Comparison of ENCODE assay signal across 12 cellular contexts in genomic region chr11:72742522-72743320, GRCh38. TPM values are rescaled to one million over a fixed set of nuclear protein-coding genes. Genes with fewer than 3 reads are reported as not detected.
A peak's percentile ranks its signal among the peaks of the same experiment; 100 is the strongest.
DNase-seq lines count a peak whose midpoint lies in the region; ATAC-seq and TF ChIP-seq lines count a peak whose summit lies in the region.
"Had no signal": no experiment of that assay in that cellular context is flagged by ENCODE, and none has a peak within 500 bp of the region (broad histone marks: within the 10 kb centered on the region; RNA-seq: fewer than 3 reads in every experiment).

No MANE protein-coding gene starts in this region.

- peaks cover 24% of the 10 kb centered on the region for H3K36me3 Mint-ChIP-seq in dendritic cell treated with granulocyte-macrophage colony-stimulating factor and Interleukin-4, amounts not matched to agents 40 ng/mL and 50 ng/mL, for 4 days (ENCODE audit: low read depth)

- peaks cover 90% of the 10 kb centered on the region for H3K4me1 Mint-ChIP-seq in dendritic cell treated with granulocyte-macrophage colony-stimulating factor and Interleukin-4, amounts not matched to agents 40 ng/mL and 50 ng/mL, for 4 days (ENCODE audit: low read depth)

- no peak overlapping the region for H3K4me3 Mint-ChIP-seq in dendritic cell treated with granulocyte-macrophage colony-stimulating factor and Interleukin-4, amounts not matched to agents 40 ng/mL and 50 ng/mL, for 4 days

- ATAC-seq in HG03565 (IDR thresholded peaks at IDR 0.05; ENCODE audit: unreplicated experiment), result no peak

- H3K79me2 ChIP-seq in DOHH2 (ENCODE audit: control insufficient read depth, low read length), result peaks cover 40% of the 10 kb centered on the region
- H3K79me2 ChIP-seq in PC-9 (ENCODE audit: low read depth), result peaks cover 75% of the 10 kb centered on the region
- H3K79me2 ChIP-seq in osteoblast (ENCODE audit: insufficient read depth, low read length), result peaks cover 76% of the 10 kb centered on the region

- H3K36me3 ChIP-seq in DOHH2 (ENCODE audit: control insufficient read depth, low read length) (no peaks in the 10 kb centered on the region), PC-9 (ENCODE audit: low read depth) (no peaks in the 10 kb centered on the region), osteoblast (ENCODE audit: insufficient read depth, low read length) (no peaks in the 10 kb centered on the region)
- H3K36me3 ChIP-seq: right atrium auricular region had no signal

- no peaks in the 10 kb centered on the region for H3K9me3 Mint-ChIP-seq in dendritic cell treated with granulocyte-macrophage colony-stimulating factor and Interleukin-4, amounts not matched to agents 40 ng/mL and 50 ng/mL, for 4 days

- intact Hi-C loops in PC-9 (cut with micrococcal nuclease; ENCODE audit: unreplicated experiment), result no loop called here
- intact Hi-C loops in dendritic cell treated with granulocyte-macrophage colony-stimulating factor and Interleukin-4, amounts not matched to agents 40 ng/mL and 50 ng/mL, for 4 days (cut with micrococcal nuclease), result no loop called here

- H3K27me3 Mint-ChIP-seq in dendritic cell treated with granulocyte-macrophage colony-stimulating factor and Interleukin-4, amounts not matched to agents 40 ng/mL and 50 ng/mL, for 4 days, result no peaks in the 10 kb centered on the region

- H3K4me2 ChIP-seq in DOHH2 (ENCODE audit: low read length), result peak overlapping the region; percentile 76; the same call in 1 of the 2 replicates
- peak overlapping the region; percentile 62 for H3K4me2 ChIP-seq in PC-9
- H3K4me2 ChIP-seq in osteoblast (ENCODE audit: insufficient read depth, low read length), result no peak overlapping the region

- H3K4me1 ChIP-seq in DOHH2 (ENCODE audit: control insufficient read depth, low read length) (peaks cover 80% of the 10 kb centered on the region), PC-9 (replicated peaks; ENCODE audit: insufficient read depth) (peaks cover 59% of the 10 kb centered on the region), osteoblast (ENCODE audit: insufficient read depth, low read length) (peaks cover 33% of the 10 kb centered on the region)

- H3K27ac ChIP-seq in DOHH2 (ENCODE audit: low read depth, low read length) (0 out of 2 replicates have a peak overlapping the region, but pooled peaks have one; percentile 13), PC-9 (peak overlapping the region; percentile 76), osteoblast (ENCODE audit: low read depth, low read length) (no peak overlapping the region)

- CTCF ChIA-PET in PC-9 (lab: Charles Lee), result interaction anchor here (0.6 to 0.9 kb wide), 2 partner anchors 17 to 1414 kb away, joined by 9 to 10 read pairs; no protein-coding TSS in a partner anchor

- peaks cover 29% of the 10 kb centered on the region for H3F3A ChIP-seq in DOHH2 (ENCODE audit: control insufficient read depth, insufficient read depth)
- H3F3A ChIP-seq in PC-9 (ENCODE audit: insufficient read depth, low read depth), result peaks cover 36% of the 10 kb centered on the region; the same call in 1 of the 2 replicates

- no peak overlapping the region for H3K4me3 ChIP-seq in DOHH2 (ENCODE audit: low read length)
- H3K4me3 ChIP-seq in PC-9, result no peak overlapping the region
- H3K4me3 ChIP-seq in osteoblast (ENCODE audit: insufficient read depth, low read length), result no peak overlapping the region
- H3K4me3 ChIP-seq: mucosa of descending colon, right atrium auricular region had no signal

- peaks cover 4% of the 10 kb centered on the region for H4K20me1 ChIP-seq in DOHH2 (ENCODE audit: control insufficient read depth, insufficient read depth, low read depth, low read length)
- no peaks in the 10 kb centered on the region; the same call in 1 of the 2 replicates for H4K20me1 ChIP-seq in PC-9 (ENCODE audit: insufficient read depth)
- peaks cover 4% of the 10 kb centered on the region for H4K20me1 ChIP-seq in osteoblast (ENCODE audit: insufficient read depth, low read length)

- no peaks in the 10 kb centered on the region for H3K27me3 ChIP-seq in DOHH2 (ENCODE audit: control insufficient read depth, low read length)
- H3K27me3 ChIP-seq in PC-9 (ENCODE audit: insufficient read depth, low read depth), result no peaks in the 10 kb centered on the region
- no peaks in the 10 kb centered on the region for H3K27me3 ChIP-seq in osteoblast (ENCODE audit: insufficient read depth, low read length)
- H3K27me3 ChIP-seq: right atrium auricular region had no signal

- DNase-seq in PC-9 (no peak), osteoblast (ENCODE audit: insufficient read length, low spot score, missing footprints) (peak; percentile 50), islet precursor cell (no peak), NCI-H1105 (lab: John Stamatoyannopoulos, UW) (no peak)
- DNase-seq: DMS 273 treated with DMSO at 0.1 percent for 48 hours, NCI-H1092 treated with DMSO at 0.1 percent for 48 hours, NCI-H446 treated with DMSO at 0.1 percent for 48 hours had no signal

- H2AFZ ChIP-seq in PC-9, result no peak overlapping the region
- no peak overlapping the region for H2AFZ ChIP-seq in osteoblast (ENCODE audit: low read length)

- no TSS peak for BruUV-seq in PC-9 (replicated peaks; lab: Mats Ljungman, UMichigan)

- H3K27ac Mint-ChIP-seq in dendritic cell treated with granulocyte-macrophage colony-stimulating factor and Interleukin-4, amounts not matched to agents 40 ng/mL and 50 ng/mL, for 4 days, result peak overlapping the region; percentile 90

- H3K9me2 ChIP-seq in DOHH2 (replicated peaks; ENCODE audit: control insufficient read depth, low read length) (no peaks in the 10 kb centered on the region), PC-9 (ENCODE audit: insufficient read depth) (no peaks in the 10 kb centered on the region)

- H3K9me3 ChIP-seq in DOHH2 (ENCODE audit: control insufficient read depth, insufficient read depth, low read length), result no peaks in the 10 kb centered on the region
- no peaks in the 10 kb centered on the region for H3K9me3 ChIP-seq in PC-9 (ENCODE audit: insufficient read depth, low read depth)
- no peaks in the 10 kb centered on the region for H3K9me3 ChIP-seq in osteoblast (ENCODE audit: low read depth, low read length)
- H3K9me3 ChIP-seq: mucosa of descending colon, right atrium auricular region had no signal

- TF ChIP-seq CTCF in DOHH2 (IDR thresholded peaks at IDR 0.05; ENCODE audit: low read depth, low read length, poor library complexity, severe bottlenecking) (no peak), PC-9 (conservative IDR thresholded peaks at IDR 0.05) (no peak), osteoblast (IDR thresholded peaks at IDR 0.05; ENCODE audit: extremely low read depth, low read depth, low read length) (no peak)

- POLR2A ChIA-PET in PC-9 (lab: Charles Lee; ENCODE audit: unreplicated experiment), result no interaction called here

RNA-seq across cellular contexts. Expression of gene ARAP1, which starts 9.5 kb away (rescaled TPM):
- total RNA-seq in PC-9 (2021) (151 and 184 TPM in 2 replicates), osteoblast (91.6 and 95.2 TPM in 2 replicates)

RNA-seq across cellular contexts. Expression of gene STARD10, which starts 51.1 kb away (rescaled TPM):
- total RNA-seq in PC-9 (2021), result 145 and 184 TPM in 2 replicates
- 25.3 and 25.7 TPM in 2 replicates for total RNA-seq in osteoblast
